In the genomic region with DNA sequence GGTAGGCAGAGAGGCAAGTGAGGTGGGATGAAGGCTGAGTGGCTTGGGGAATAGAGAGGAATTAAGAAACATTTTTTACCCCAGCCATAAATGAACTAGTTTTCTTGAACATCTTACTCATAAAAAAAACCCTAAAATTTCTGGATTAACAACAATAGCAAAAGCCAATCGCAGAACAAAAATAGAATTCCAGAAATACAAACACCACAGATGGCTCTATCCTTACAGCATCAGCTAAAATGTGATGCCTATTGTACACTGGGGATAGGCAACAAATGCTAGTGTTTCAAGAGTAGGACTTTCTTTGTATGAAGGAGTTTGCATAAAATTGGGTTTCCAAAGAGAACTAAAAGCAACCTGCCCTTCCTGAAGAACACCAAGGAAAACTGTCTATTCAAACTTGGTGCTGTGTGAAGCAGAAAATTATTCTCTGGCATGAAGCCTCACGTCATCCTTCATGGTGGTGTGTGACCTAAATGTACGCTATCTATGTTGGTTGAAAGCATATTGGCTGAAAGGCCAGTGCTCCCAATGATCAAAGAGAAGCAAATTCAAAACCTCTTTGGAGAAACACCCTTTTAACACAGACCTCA, we compare ENCODE assay signal across 26 cellular contexts.
"Had no signal": no experiment of that assay in that cellular context is flagged by ENCODE, and none has a peak within 500 bp of the region (broad histone marks: within the 10 kb centered on the region; RNA-seq: fewer than 3 reads in every experiment).

No MANE protein-coding gene starts in this region.

- H3K27me3 Mint-ChIP-seq: activated CD8-positive, alpha-beta T cell treated with anti-CD3 and anti-CD28 coated beads for 36 hours; activated naive CD8-positive, alpha-beta T cell; activated T-helper 17 cell treated with anti-CD3 and anti-CD28 coated beads, Interleukin-2, amount 50 U/mL, for 72 hours; central memory CD8-positive, alpha-beta T cell; T-helper 17 cell had no signal

- DNase-seq: activated CD4-positive, alpha-beta T cell treated with anti-CD3 and anti-CD28 coated beads for 4 hours; activated CD4-positive, alpha-beta T cell treated with anti-CD3 and anti-CD28 coated beads, Interleukin-2, amount 50 U/mL, for 1 hour; activated CD4-positive, alpha-beta T cell treated with anti-CD3 and anti-CD28 coated beads, Interleukin-2, amount 50 U/mL, for 48 hours; activated CD4-positive, CD25-positive, alpha-beta regulatory T cell; activated CD4-positive, CD25-positive, alpha-beta regulatory T cell treated with anti-CD3 and anti-CD28 coated beads, Interleukin-2, amount 50 U/mL, for 72 hours; activated CD8-positive, alpha-beta memory T cell treated with anti-CD3 and anti-CD28 coated beads for 24 hours; activated CD8-positive, alpha-beta T cell treated with anti-CD3 and anti-CD28 coated beads for 36 hours; activated effector memory CD4-positive, alpha-beta T cell treated with Interleukin-2 at 50 U/mL for 16 hours; activated gamma-delta T cell treated with Interleukin-2 at 50 U/mL for 16 hours; activated naive CD4-positive, alpha-beta T cell treated with anti-CD3 and anti-CD28 coated beads, Interleukin-2, amount 50 U/mL, for 16 hours; activated naive CD4-positive, alpha-beta T cell treated with Interleukin-2 at 50 U/mL for 16 hours; activated T-cell treated with anti-CD3 and anti-CD28 coated beads, Interleukin-2, amount 50 U/mL, for 4 hours; amniotic stem cell; brain microvascular endothelial cell; colonic mucosa; effector CD8-positive, alpha-beta T cell; foreskin fibroblast; head of caudate nucleus; T-helper 1 cell; T-helper 17 cell; T1000 had no signal

- H3K4me3 Mint-ChIP-seq: activated CD8-positive, alpha-beta T cell treated with anti-CD3 and anti-CD28 coated beads for 36 hours; activated naive CD8-positive, alpha-beta T cell; activated T-cell treated with anti-CD3 and anti-CD28 coated beads, Interleukin-2, amount 50 U/mL, for 4 hours; activated T-helper 17 cell treated with anti-CD3 and anti-CD28 coated beads, Interleukin-2, amount 50 U/mL, for 72 hours; central memory CD8-positive, alpha-beta T cell; T-helper 17 cell; T-helper 2 cell treated with Interferon-gamma antibody and Interleukin-4, amounts not matched to agents 5 μg/mL and 100 μg/mL, for 36 hours had no signal

- H3K27ac Mint-ChIP-seq: activated CD8-positive, alpha-beta T cell treated with anti-CD3 and anti-CD28 coated beads for 36 hours; activated naive CD8-positive, alpha-beta T cell; activated T-helper 17 cell treated with anti-CD3 and anti-CD28 coated beads, Interleukin-2, amount 50 U/mL, for 72 hours; T-helper 17 cell; T-helper 2 cell treated with Interferon-gamma antibody and Interleukin-4, amounts not matched to agents 5 μg/mL and 100 μg/mL, for 36 hours had no signal

- H3K4me1 Mint-ChIP-seq: activated T-helper 17 cell treated with anti-CD3 and anti-CD28 coated beads, Interleukin-2, amount 50 U/mL, for 72 hours; T-helper 17 cell had no signal

- ATAC-seq: activated CD8-positive, alpha-beta T cell treated with anti-CD3 and anti-CD28 coated beads for 36 hours; activated T-cell treated with anti-CD3 and anti-CD28 coated beads, Interleukin-2, amount 50 U/mL, for 4 hours; activated T-helper 17 cell treated with anti-CD3 and anti-CD28 coated beads, Interleukin-2, amount 50 U/mL, for 72 hours; esophagus mucosa; T-helper 17 cell had no signal
